ENCODE assay signal across 8 cellular contexts in the genomic region with DNA sequence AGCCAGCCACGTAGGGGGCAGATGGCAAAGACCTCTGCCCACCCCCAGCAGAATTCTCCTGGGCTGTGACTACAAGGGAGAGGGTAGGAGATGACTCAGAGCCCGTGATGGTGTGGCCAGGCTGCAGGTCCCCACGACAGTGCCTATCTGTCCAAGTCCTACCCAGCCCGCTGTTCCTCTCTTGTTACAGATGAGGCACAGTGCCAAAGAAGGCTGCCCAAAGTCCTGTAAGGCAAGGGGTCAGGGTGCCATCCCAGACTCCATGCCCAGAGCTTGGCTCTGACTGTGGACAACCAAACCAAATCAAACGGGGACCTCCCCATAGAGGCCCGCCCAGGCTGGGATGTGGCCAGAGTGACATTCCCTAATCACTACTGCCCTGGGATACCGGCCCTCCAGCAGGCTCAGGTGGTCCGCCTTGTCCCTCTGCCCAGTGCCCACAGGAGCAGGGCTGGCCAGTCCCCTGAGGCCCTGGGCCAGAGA. TPM values are rescaled to one million over a fixed set of nuclear protein-coding genes. Genes with fewer than 3 reads are reported as not detected.
DNase-seq lines count a peak whose midpoint lies in the region; ATAC-seq lines count a peak whose summit lies in the region.

No MANE protein-coding gene starts in this region.

- DNase-seq in 8988T (peak; percentile 51), dermis blood vessel endothelial cell (peak; percentile 59), SKM-1 (lab: John Stamatoyannopoulos, UW; ENCODE audit: unreplicated experiment) (no peak), mucosa of gallbladder (ENCODE audit: low spot score) (no peak)

- H3K9me3 ChIP-seq in HUES6 (ENCODE audit: control insufficient read depth, insufficient read depth, low read depth, low read length) (no peaks in the 10 kb centered on the region), muscle layer of colon (ENCODE audit: low read length) (no peaks in the 10 kb centered on the region)

- no peak overlapping the region for H3K27ac ChIP-seq in HUES6 (ENCODE audit: low read depth, low read length)
- H3K27ac ChIP-seq in muscle layer of colon (ENCODE audit: low read depth, low read length) = peak overlapping the region; percentile 92

- H3K27me3 ChIP-seq in HUES6 (ENCODE audit: control insufficient read depth, insufficient read depth, low read length) = no peaks in the 10 kb centered on the region
- H3K27me3 ChIP-seq in muscle layer of colon (ENCODE audit: control insufficient read depth in 1 of 2, insufficient read depth in 2 of 2, low read length in 2 of 2) = no peaks in the 10 kb centered on the region

- H3K4me3 ChIP-seq in HUES6 (ENCODE audit: low read depth, low read length) (peak overlapping the region; percentile 89), muscle layer of colon (ENCODE audit: low read depth in 1 of 2, low read length in 2 of 2) (peak overlapping the region; percentile 74 to 94)

- H3K4me1 ChIP-seq in HUES6 (ENCODE audit: control insufficient read depth, insufficient read depth, low read length) (peaks cover 55% of the 10 kb centered on the region), muscle layer of colon (ENCODE audit: insufficient read depth, low read length) (peaks cover 45% of the 10 kb centered on the region)

- peaks cover 22% of the 10 kb centered on the region for H3K36me3 ChIP-seq in HUES6 (ENCODE audit: control insufficient read depth, insufficient read depth, low read length)
- no peaks in the 10 kb centered on the region for H3K36me3 ChIP-seq in muscle layer of colon (ENCODE audit: insufficient read depth, low read length)

- ATAC-seq in GM21529 (IDR thresholded peaks at IDR 0.05; ENCODE audit: unreplicated experiment) (no peak), HG02623 (IDR thresholded peaks at IDR 0.05; ENCODE audit: unreplicated experiment) (no peak)

- H3K9ac ChIP-seq in HUES6 (ENCODE audit: low read length) = no peak overlapping the region
- H3K9ac ChIP-seq in muscle layer of colon (ENCODE audit: low read length) = peak overlapping the region; percentile 78

RNA-seq across cellular contexts. Expression of a gene that starts 12.6 kb away (rescaled TPM):
- total RNA-seq in dermis blood vessel endothelial cell (141 and 300 TPM in 2 replicates), mucosa of gallbladder (223 TPM)

RNA-seq across cellular contexts. Expression of a gene that starts 45.2 kb away (rescaled TPM):
- total RNA-seq in dermis blood vessel endothelial cell (not detected in 2 replicates), mucosa of gallbladder (15.0 TPM)

RNA-seq across cellular contexts. Expression of a gene that starts 57.0 kb away (rescaled TPM):
- total RNA-seq in dermis blood vessel endothelial cell = not detected in 2 replicates
- 26.7 TPM for total RNA-seq in mucosa of gallbladder

Comparison
In these comparisons a context has a peak if more than half of its experiments do, and no peak if none do; other contexts are left out.
1. DNase-seq: peak in 8988T (single experiment) and dermis blood vessel endothelial cell (single experiment); none in SKM-1 (single experiment) and mucosa of gallbladder (single experiment).
2. RNA of a gene that starts 45.2 kb away (total RNA-seq): 15.0 TPM in mucosa of gallbladder (single experiment); not detected in dermis blood vessel endothelial cell; every median in the first group is over 10 times any median in the second.
3. RNA of a gene that starts 57.0 kb away (total RNA-seq): 26.7 TPM in mucosa of gallbladder (single experiment); not detected in dermis blood vessel endothelial cell; every median in the first group is over 10 times any median in the second.